8 cellular contexts compared by ENCODE assay signal in genomic region chr9:130694205-130694604, GRCh38. TPM values are rescaled to one million over a fixed set of nuclear protein-coding genes. Genes with fewer than 3 reads are reported as not detected.
DNase-seq lines count a peak whose midpoint lies in the region; ATAC-seq and TF ChIP-seq lines count a peak whose summit lies in the region.

No MANE protein-coding gene starts in this region.

- H3K27me3 Mint-ChIP-seq in activated naive CD4-positive, alpha-beta T cell treated with anti-CD3 and anti-CD28 coated beads for 36 hours (ENCODE audit: low read depth): no peaks in the 10 kb centered on the region
- H3K27me3 Mint-ChIP-seq in activated T-helper 17 cell treated with anti-CD3 and anti-CD28 coated beads, Interleukin-2, amount 50 U/mL, for 72 hours: no peaks in the 10 kb centered on the region

- TF ChIP-seq CTCF in kidney epithelial cell (IDR thresholded peaks at IDR 0.05; ENCODE audit: insufficient read depth, low read length, poor library complexity, severe bottlenecking): no peak
- TF ChIP-seq CTCF in tibial artery (IDR thresholded peaks at IDR 0.05): no peak

- peaks cover 0 to 36% (median 25%) of the 10 kb centered on the region in 4 donors for H3K4me1 ChIP-seq in tibial artery

- peak overlapping the region; percentile 87 for H3K27ac Mint-ChIP-seq in activated naive CD4-positive, alpha-beta T cell treated with anti-CD3 and anti-CD28 coated beads for 36 hours
- peak overlapping the region; percentile 92 for H3K27ac Mint-ChIP-seq in activated T-helper 17 cell treated with anti-CD3 and anti-CD28 coated beads, Interleukin-2, amount 50 U/mL, for 72 hours

- DNase-seq in activated naive CD4-positive, alpha-beta T cell treated with anti-CD3 and anti-CD28 coated beads for 36 hours: peak; percentile 31
- no peak for DNase-seq in activated naive CD4-positive, alpha-beta T cell treated with anti-CD3 and anti-CD28 coated beads, Interleukin-2, amount 50 U/mL, for 16 hours
- DNase-seq in kidney epithelial cell (ENCODE audit: low read depth): no peak
- DNase-seq in tibial artery: no peak
- no peak for DNase-seq in NCI-H2227 (lab: John Stamatoyannopoulos, UW; ENCODE audit: unreplicated experiment)

- H3K27me3 ChIP-seq in kidney epithelial cell (ENCODE audit: control insufficient read depth, insufficient read depth, low read length) (no peaks in the 10 kb centered on the region), tibial artery (no peaks in the 10 kb centered on the region)

- H3K36me3 ChIP-seq in kidney epithelial cell (ENCODE audit: control insufficient read depth, insufficient read depth, low read length): peaks cover 1% of the 10 kb centered on the region
- H3K36me3 ChIP-seq in tibial artery: peaks cover 12 to 42% (median 34%) of the 10 kb centered on the region in 3 donors

- intact Hi-C loops in activated naive CD4-positive, alpha-beta T cell treated with anti-CD3 and anti-CD28 coated beads for 36 hours (cut with micrococcal nuclease): loop anchor here (5.0 kb wide), 3 partner anchors 117 to 857 kb away; partner anchors contain the start of genes C9orf78, FUBP3, NUP214 and USP20
- intact Hi-C loops in tibial artery (cut with DNase I; ENCODE audit: low total_unique reads): no loop called here

- ATAC-seq in activated T-helper 17 cell treated with anti-CD3 and anti-CD28 coated beads, Interleukin-2, amount 50 U/mL, for 72 hours (replicated peaks): peak; percentile 29
- no peak for ATAC-seq in HG02678 (IDR thresholded peaks at IDR 0.05; ENCODE audit: unreplicated experiment)
- no peak for ATAC-seq in HG03460 (IDR thresholded peaks at IDR 0.05; ENCODE audit: unreplicated experiment)

- H3K36me3 Mint-ChIP-seq in activated naive CD4-positive, alpha-beta T cell treated with anti-CD3 and anti-CD28 coated beads for 36 hours (ENCODE audit: low read depth): peaks cover 33% of the 10 kb centered on the region
- H3K36me3 Mint-ChIP-seq in activated T-helper 17 cell treated with anti-CD3 and anti-CD28 coated beads, Interleukin-2, amount 50 U/mL, for 72 hours (ENCODE audit: low read depth): peaks cover 53% of the 10 kb centered on the region

- no peaks in the 10 kb centered on the region for H3K9me3 ChIP-seq in tibial artery

- H3K4me3 ChIP-seq in kidney epithelial cell (ENCODE audit: low read depth, low read length): peak overlapping the region; percentile 72
- peak overlapping the region; percentile 61 to 85 for H3K4me3 ChIP-seq in tibial artery

- CTCF ChIA-PET in activated naive CD4-positive, alpha-beta T cell treated with anti-CD3 and anti-CD28 coated beads for 36 hours (lab: Charles Lee): interaction anchor here (1.4 to 2.3 kb wide), 3 partner anchors 10 to 13 kb away, joined by 13 to 21 read pairs (median 13); no protein-coding TSS in a partner anchor

- peak overlapping the region; percentile 90 for H3K4me3 Mint-ChIP-seq in activated naive CD4-positive, alpha-beta T cell treated with anti-CD3 and anti-CD28 coated beads for 36 hours
- peak overlapping the region; percentile 92 for H3K4me3 Mint-ChIP-seq in activated T-helper 17 cell treated with anti-CD3 and anti-CD28 coated beads, Interleukin-2, amount 50 U/mL, for 72 hours

- H3K4me1 Mint-ChIP-seq in activated naive CD4-positive, alpha-beta T cell treated with anti-CD3 and anti-CD28 coated beads for 36 hours (ENCODE audit: low read depth): peaks cover 44% of the 10 kb centered on the region
- H3K4me1 Mint-ChIP-seq in activated T-helper 17 cell treated with anti-CD3 and anti-CD28 coated beads, Interleukin-2, amount 50 U/mL, for 72 hours: peaks cover 29% of the 10 kb centered on the region

- H3K9me3 Mint-ChIP-seq in activated naive CD4-positive, alpha-beta T cell treated with anti-CD3 and anti-CD28 coated beads for 36 hours: no peaks in the 10 kb centered on the region
- H3K9me3 Mint-ChIP-seq in activated T-helper 17 cell treated with anti-CD3 and anti-CD28 coated beads, Interleukin-2, amount 50 U/mL, for 72 hours: no peaks in the 10 kb centered on the region

- peak overlapping the region; percentile 58 to 63 for H3K27ac ChIP-seq in tibial artery

RNA-seq across cellular contexts. Expression of gene EXOSC2, which starts 0.6 kb away (rescaled TPM):
- 10 to 100 TPM; 70.1 to 72.6 TPM for total RNA-seq in activated naive CD4-positive, alpha-beta T cell treated with anti-CD3 and anti-CD28 coated beads for 36 hours
- 10 to 100 TPM; 66.9 to 89.1 TPM for total RNA-seq in activated T-helper 17 cell treated with anti-CD3 and anti-CD28 coated beads, Interleukin-2, amount 50 U/mL, for 72 hours
- 20.6 and 24.9 TPM in 2 replicates for total RNA-seq in kidney epithelial cell

RNA-seq across cellular contexts. Expression of gene PRDM12, which starts 29.8 kb away (rescaled TPM):
- not detected for total RNA-seq in activated naive CD4-positive, alpha-beta T cell treated with anti-CD3 and anti-CD28 coated beads for 36 hours
- total RNA-seq in activated T-helper 17 cell treated with anti-CD3 and anti-CD28 coated beads, Interleukin-2, amount 50 U/mL, for 72 hours: under 1 TPM in 1 of 2 donors, not detected in 1; 0.15 TPM
- 0.07 and 0.13 TPM in 2 replicates for total RNA-seq in kidney epithelial cell
